In genomic region chr16:50152807-50153647, GRCh38 we compare ENCODE assay signal across 1 cellular context.
TF ChIP-seq lines count a peak whose summit lies in the region.

Gene TENT4B, plus strand, starts transcription at chr16:50153306. Its CDS starts 316 bp downstream, at chr16:50153622.

TF ChIP-seq in K562, 482 proteins besides CTCF, POLR2A, EP300 and RAD21 (continued from another document and continues in another):
- TF ChIP-seq, protein P1, sequence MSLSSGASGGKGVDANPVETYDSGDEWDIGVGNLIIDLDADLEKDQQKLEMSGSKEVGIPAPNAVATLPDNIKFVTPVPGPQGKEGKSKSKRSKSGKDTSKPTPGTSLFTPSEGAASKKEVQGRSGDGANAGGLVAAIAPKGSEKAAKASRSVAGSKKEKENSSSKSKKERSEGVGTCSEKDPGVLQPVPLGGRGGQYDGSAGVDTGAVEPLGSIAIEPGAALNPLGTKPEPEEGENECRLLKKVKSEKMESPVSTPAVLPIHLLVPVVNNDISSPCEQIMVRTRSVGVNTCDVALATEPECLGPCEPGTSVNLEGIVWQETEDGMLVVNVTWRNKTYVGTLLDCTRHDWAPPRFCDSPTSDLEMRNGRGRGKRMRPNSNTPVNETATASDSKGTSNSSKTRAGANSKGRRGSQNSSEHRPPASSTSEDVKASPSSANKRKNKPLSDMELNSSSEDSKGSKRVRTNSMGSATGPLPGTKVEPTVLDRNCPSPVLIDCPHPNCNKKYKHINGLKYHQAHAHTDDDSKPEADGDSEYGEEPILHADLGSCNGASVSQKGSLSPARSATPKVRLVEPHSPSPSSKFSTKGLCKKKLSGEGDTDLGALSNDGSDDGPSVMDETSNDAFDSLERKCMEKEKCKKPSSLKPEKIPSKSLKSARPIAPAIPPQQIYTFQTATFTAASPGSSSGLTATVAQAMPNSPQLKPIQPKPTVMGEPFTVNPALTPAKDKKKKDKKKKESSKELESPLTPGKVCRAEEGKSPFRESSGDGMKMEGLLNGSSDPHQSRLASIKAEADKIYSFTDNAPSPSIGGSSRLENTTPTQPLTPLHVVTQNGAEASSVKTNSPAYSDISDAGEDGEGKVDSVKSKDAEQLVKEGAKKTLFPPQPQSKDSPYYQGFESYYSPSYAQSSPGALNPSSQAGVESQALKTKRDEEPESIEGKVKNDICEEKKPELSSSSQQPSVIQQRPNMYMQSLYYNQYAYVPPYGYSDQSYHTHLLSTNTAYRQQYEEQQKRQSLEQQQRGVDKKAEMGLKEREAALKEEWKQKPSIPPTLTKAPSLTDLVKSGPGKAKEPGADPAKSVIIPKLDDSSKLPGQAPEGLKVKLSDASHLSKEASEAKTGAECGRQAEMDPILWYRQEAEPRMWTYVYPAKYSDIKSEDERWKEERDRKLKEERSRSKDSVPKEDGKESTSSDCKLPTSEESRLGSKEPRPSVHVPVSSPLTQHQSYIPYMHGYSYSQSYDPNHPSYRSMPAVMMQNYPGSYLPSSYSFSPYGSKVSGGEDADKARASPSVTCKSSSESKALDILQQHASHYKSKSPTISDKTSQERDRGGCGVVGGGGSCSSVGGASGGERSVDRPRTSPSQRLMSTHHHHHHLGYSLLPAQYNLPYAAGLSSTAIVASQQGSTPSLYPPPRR (CRISPR knock-in tag; IDR thresholded peaks at IDR 0.05; ENCODE audit: borderline replicate concordance) = no peak
- peak; percentile 60; the same call in 1 of the 2 replicates for TF ChIP-seq ZBTB17 (CRISPR knock-in tag; IDR thresholded peaks at IDR 0.05)
- TF ChIP-seq TAL1 (IDR thresholded peaks at IDR 0.05) = no peak
- TF ChIP-seq SMARCC2 (IDR thresholded peaks at IDR 0.05; ENCODE audit: low read depth) = no peak
- TF ChIP-seq SLC30A9 (CRISPR knock-in tag; IDR thresholded peaks at IDR 0.05) = no peak
- TF ChIP-seq ZBTB1 (CRISPR knock-in tag; IDR thresholded peaks at IDR 0.05; ENCODE audit: borderline replicate concordance, low read depth) = peak; percentile 33; the same call in 1 of the 2 replicates
- TF ChIP-seq E2F6 (IDR thresholded peaks at IDR 0.05; ENCODE audit: borderline replicate concordance in 1 of 2, extremely low read depth in 1 of 2, insufficient read depth in 1 of 2, insufficient read length in 1 of 2, low read depth in 1 of 2, low read length in 1 of 2, poor library complexity in 1 of 2, severe bottlenecking in 1 of 2) = peak; percentile 61 to 63
- peak; percentile 90 for TF ChIP-seq RBFOX2 (IDR thresholded peaks at IDR 0.05; ENCODE audit: low read depth, low read length)
- no peak for TF ChIP-seq ZNF184 (CRISPR knock-in tag; IDR thresholded peaks at IDR 0.05)
- TF ChIP-seq DLX4 (CRISPR knock-in tag; IDR thresholded peaks at IDR 0.05) = no peak
- no peak for TF ChIP-seq E4F1 (CRISPR knock-in tag; IDR thresholded peaks at IDR 0.05; ENCODE audit: borderline replicate concordance)
- TF ChIP-seq NEUROD1 (IDR thresholded peaks at IDR 0.05; ENCODE audit: borderline replicate concordance, low read depth, low read length, partially characterized antibody) = peak; percentile 52
- TF ChIP-seq, protein P2, sequence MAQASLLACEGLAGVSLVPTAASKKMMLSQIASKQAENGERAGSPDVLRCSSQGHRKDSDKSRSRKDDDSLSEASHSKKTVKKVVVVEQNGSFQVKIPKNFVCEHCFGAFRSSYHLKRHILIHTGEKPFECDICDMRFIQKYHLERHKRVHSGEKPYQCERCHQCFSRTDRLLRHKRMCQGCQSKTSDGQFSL (CRISPR knock-in tag; IDR thresholded peaks at IDR 0.05) = peak; percentile 86
- TF ChIP-seq, protein P2 (tag; IDR thresholded peaks at IDR 0.05) = peak in 1 of 2 experiments; percentile 87; a peak in 2 of 4 replicates
- peak; percentile 46 for TF ChIP-seq SMAD4 (CRISPR knock-in tag; conservative IDR thresholded peaks at IDR 0.05)
- TF ChIP-seq BRD4 (IDR thresholded peaks at IDR 0.05) = peak; percentile 1; the same call in 1 of the 2 replicates
- peak; percentile 63; the same call in 1 of the 2 replicates for TF ChIP-seq ARID4B (CRISPR knock-in tag; IDR thresholded peaks at IDR 0.05)
- no peak for TF ChIP-seq ZNF23 (CRISPR knock-in tag; IDR thresholded peaks at IDR 0.05)
- peak; percentile 92 for TF ChIP-seq KDM5B (IDR thresholded peaks at IDR 0.05; ENCODE audit: insufficient replicate concordance, low read depth, low read length)
- TF ChIP-seq HDAC3 (IDR thresholded peaks at IDR 0.05; ENCODE audit: borderline replicate concordance, partially characterized antibody) = no peak
- 0 out of 2 replicates have a peak, but pooled peaks have one; percentile 10 for TF ChIP-seq DPF2 (IDR thresholded peaks at IDR 0.05)
- no peak for TF ChIP-seq GTF2F1 (IDR thresholded peaks at IDR 0.05; ENCODE audit: low read depth, low read length)
- TF ChIP-seq MTF1 (CRISPR knock-in tag; IDR thresholded peaks at IDR 0.05; ENCODE audit: borderline replicate concordance) = no peak
- TF ChIP-seq ZNF511 (CRISPR knock-in tag; IDR thresholded peaks at IDR 0.05) = peak; percentile 69; the same call in 1 of the 2 replicates
- peak; percentile 72 for TF ChIP-seq ATF7 (IDR thresholded peaks at IDR 0.05)
- TF ChIP-seq, protein P3, sequence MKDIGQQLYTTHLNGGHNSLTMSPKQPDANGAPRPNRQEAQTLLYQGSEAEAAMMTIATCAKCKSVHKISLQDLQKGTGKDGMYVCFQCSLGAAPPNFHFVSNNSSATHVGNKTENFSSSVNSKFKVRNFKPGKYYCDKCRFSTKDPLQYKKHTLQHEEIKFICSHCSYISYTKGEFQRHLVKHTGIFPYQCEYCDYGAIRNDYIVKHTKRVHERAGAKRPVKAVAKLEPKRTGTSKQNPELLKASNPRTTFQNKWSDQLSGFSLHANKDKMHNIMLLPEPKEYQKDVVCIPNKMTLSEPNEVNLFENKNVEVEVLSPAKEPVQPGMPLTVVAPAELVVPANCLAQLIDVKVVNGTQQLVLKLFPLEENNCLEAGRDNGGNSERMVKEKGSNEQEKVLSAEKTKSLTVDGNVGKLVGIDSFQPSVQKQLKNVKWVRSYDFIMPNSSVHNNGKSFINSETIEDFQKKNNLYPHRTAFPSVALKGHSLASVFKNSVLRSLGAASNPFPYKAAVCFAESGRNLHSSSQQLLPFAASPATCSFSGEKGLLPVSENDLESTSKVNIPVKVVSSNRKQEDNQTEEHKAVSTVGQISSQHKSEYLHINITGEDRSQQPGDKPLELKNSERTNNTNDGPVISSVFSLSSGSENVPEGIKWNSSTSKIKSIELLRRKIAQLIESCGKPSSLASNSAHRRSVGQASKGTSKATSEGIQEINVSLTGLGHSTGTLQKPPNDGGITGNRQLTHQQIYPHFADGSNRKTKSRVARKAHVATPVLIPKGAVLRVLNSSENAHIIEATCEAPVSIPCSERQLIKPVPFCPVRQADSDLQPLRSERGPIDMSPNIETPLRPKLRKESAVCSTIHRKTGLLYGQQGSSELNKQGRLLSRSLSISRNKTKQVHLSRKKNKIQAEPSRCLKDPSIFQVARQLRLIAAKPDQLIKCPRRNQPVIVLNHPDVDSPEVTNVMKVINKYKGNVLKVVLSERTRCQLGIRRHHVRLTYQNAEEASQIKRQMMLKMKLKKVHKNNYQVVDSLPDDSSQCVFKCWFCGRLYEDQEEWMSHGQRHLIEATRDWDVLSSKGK (CRISPR knock-in tag; IDR thresholded peaks at IDR 0.05) = no peak
- TF ChIP-seq, protein P4, sequence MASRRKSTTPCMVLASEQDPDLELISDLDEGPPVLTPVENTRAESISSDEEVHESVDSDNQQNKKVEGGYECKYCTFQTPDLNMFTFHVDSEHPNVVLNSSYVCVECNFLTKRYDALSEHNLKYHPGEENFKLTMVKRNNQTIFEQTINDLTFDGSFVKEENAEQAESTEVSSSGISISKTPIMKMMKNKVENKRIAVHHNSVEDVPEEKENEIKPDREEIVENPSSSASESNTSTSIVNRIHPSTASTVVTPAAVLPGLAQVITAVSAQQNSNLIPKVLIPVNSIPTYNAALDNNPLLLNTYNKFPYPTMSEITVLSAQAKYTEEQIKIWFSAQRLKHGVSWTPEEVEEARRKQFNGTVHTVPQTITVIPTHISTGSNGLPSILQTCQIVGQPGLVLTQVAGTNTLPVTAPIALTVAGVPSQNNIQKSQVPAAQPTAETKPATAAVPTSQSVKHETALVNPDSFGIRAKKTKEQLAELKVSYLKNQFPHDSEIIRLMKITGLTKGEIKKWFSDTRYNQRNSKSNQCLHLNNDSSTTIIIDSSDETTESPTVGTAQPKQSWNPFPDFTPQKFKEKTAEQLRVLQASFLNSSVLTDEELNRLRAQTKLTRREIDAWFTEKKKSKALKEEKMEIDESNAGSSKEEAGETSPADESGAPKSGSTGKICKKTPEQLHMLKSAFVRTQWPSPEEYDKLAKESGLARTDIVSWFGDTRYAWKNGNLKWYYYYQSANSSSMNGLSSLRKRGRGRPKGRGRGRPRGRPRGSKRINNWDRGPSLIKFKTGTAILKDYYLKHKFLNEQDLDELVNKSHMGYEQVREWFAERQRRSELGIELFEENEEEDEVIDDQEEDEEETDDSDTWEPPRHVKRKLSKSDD (conservative IDR thresholded peaks at IDR 0.05; ENCODE audit: low read length) = no peak
- TF ChIP-seq HNRNPLL (IDR thresholded peaks at IDR 0.05; ENCODE audit: low read depth, low read length, poor library complexity, severe bottlenecking) = peak; percentile 64
- peak; percentile 37; the same call in 1 of the 2 replicates for TF ChIP-seq ZFP91 (CRISPR knock-in tag; IDR thresholded peaks at IDR 0.05)
- no peak for TF ChIP-seq ZKSCAN1 (IDR thresholded peaks at IDR 0.05; ENCODE audit: low read depth, low read length)
- no peak for TF ChIP-seq KAT8 (IDR thresholded peaks at IDR 0.05; ENCODE audit: low read depth)
- 0 out of 2 replicates have a peak, but pooled peaks have one; percentile 43 for TF ChIP-seq CEBPG (CRISPR knock-in tag; IDR thresholded peaks at IDR 0.05)
- no peak for TF ChIP-seq CEBPG (tag; conservative IDR thresholded peaks at IDR 0.05 in 1 of 2, IDR thresholded peaks at IDR 0.05 in 1 of 2)
